10 cellular contexts compared by ENCODE assay signal in the genomic region with DNA sequence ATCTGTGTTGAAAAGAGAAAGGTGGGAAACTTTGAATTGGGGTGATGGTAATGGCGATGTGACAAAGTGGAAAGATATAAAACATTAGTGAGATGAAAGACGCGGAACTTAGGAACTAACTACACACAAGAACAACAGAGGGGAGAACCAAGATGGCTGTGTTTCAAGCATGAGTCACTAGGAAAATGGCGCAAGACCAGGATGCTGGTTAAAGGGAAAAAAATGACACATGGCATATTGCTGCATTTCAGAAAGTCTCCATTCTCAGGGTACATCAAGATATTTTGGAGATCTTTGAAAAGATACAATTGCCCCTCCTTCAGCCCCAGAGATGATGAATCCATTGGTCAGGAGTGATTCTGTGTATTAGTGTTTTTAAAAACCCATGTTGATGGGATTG.
DNase-seq lines count a peak whose midpoint lies in the region; ATAC-seq, FAIRE-seq and TF ChIP-seq lines count a peak whose summit lies in the region.
"Had no signal": no experiment of that assay in that cellular context is flagged by ENCODE, and none has a peak within 500 bp of the region (broad histone marks: within the 10 kb centered on the region; RNA-seq: fewer than 3 reads in every experiment).

No MANE protein-coding gene starts in this region.

- no peak overlapping the region for H3K9ac ChIP-seq in BLaER1 treated with 17β-estradiol and CSF1 and Interleukin-3, amounts not matched to agents 10 nM and 100 nM

- peaks cover 0 to 55% (median 26%) of the 10 kb centered on the region in 10 experiments; a peak in 15 of 20 replicates for H3K4me1 ChIP-seq in BLaER1 treated with 17β-estradiol and CSF1 and Interleukin-3, amounts not matched to agents 10 nM and 100 nM
- no peaks in the 10 kb centered on the region for H3K4me1 ChIP-seq in small intestine (ENCODE audit: control insufficient read depth in 2 of 2, insufficient read depth in 1 of 2, low read depth in 1 of 2, low read length in 1 of 2)

- H4K20me1 ChIP-seq in BLaER1 treated with 17β-estradiol and CSF1 and Interleukin-3, amounts not matched to agents 10 nM and 100 nM: no peaks in the 10 kb centered on the region

- no peaks in the 10 kb centered on the region for H3K36me3 ChIP-seq in BLaER1 treated with 17β-estradiol and CSF1 and Interleukin-3, amounts not matched to agents 10 nM and 100 nM
- no peaks in the 10 kb centered on the region for H3K36me3 ChIP-seq in small intestine (ENCODE audit: control insufficient read depth in 2 of 2, insufficient read depth in 2 of 2, low read length in 2 of 2)

- WGBS in small intestine, 3 donors: 93 to 97% (median 93%) methylated on average over 4 of the region's 4 CpGs

- H3K27ac ChIP-seq in BLaER1 treated with 17β-estradiol and CSF1 and Interleukin-3, amounts not matched to agents 10 nM and 100 nM: peak overlapping the region in 6 of 11 experiments; percentile 16 to 60 (median 42); a peak in 11 of 22 replicates
- H3K27ac ChIP-seq in coronary artery (no peak overlapping the region), small intestine (ENCODE audit: low read depth in 1 of 2, low read length in 1 of 2) (no peak overlapping the region)

- H3K27me3 ChIP-seq in BLaER1 treated with 17β-estradiol and CSF1 and Interleukin-3, amounts not matched to agents 10 nM and 100 nM: no peaks in the 10 kb centered on the region
- H3K27me3 ChIP-seq in small intestine (ENCODE audit: control insufficient read depth in 2 of 2, insufficient read depth in 2 of 2, low read length in 2 of 2): no peaks in the 10 kb centered on the region

- no peak for ATAC-seq in GM21447 (IDR thresholded peaks at IDR 0.05; ENCODE audit: unreplicated experiment)

- peak; percentile 80 for DNase-seq in LHCN-M2 (ENCODE audit: low read depth)
- DNase-seq in astrocyte of the hippocampus (ENCODE audit: low read depth, low spot score): peak; percentile 10
- DNase-seq in myocyte (ENCODE audit: low read depth): peak; percentile 16
- no peak for DNase-seq in coronary artery (ENCODE audit: low spot score)
- DNase-seq in superior temporal gyrus (ENCODE audit: extremely low spot score): no peak
- no peak for DNase-seq in small intestine
- DNase-seq: activated CD8-positive, alpha-beta memory T cell treated with anti-CD3 and anti-CD28 coated beads for 24 hours; NCI-H1436 treated with DMSO at 0.1 percent for 48 hours had no signal

- no peak for FAIRE-seq in small intestine (lab: Jason Lieb, UNC)

- peaks cover 0 to 13% (median 0%) of the 10 kb centered on the region in 11 experiments; a peak in 3 of 22 replicates for H3K9me3 ChIP-seq in BLaER1 treated with 17β-estradiol and CSF1 and Interleukin-3, amounts not matched to agents 10 nM and 100 nM (replicated peaks in 1 of 11)
- H3K9me3 ChIP-seq in small intestine (ENCODE audit: control insufficient read depth, low read depth): no peaks in the 10 kb centered on the region

- no peak for TF ChIP-seq CTCF in coronary artery (IDR thresholded peaks at IDR 0.05)

- H3K4me2 ChIP-seq in BLaER1 treated with 17β-estradiol and CSF1 and Interleukin-3, amounts not matched to agents 10 nM and 100 nM: peak overlapping the region in 9 of 11 experiments; percentile 28 to 83 (median 62); a peak in 17 of 22 replicates

- H3K4me3 ChIP-seq in BLaER1 treated with 17β-estradiol and CSF1 and Interleukin-3, amounts not matched to agents 10 nM and 100 nM: peak overlapping the region in 1 of 10 experiments; percentile 1; a peak in 1 of 20 replicates
- H3K4me3 ChIP-seq in coronary artery (no peak overlapping the region), small intestine (ENCODE audit: low read depth in 1 of 2, low read length in 2 of 2) (no peak overlapping the region)

Comparison
In these comparisons a context has a peak if more than half of its experiments do, and no peak if none do; other contexts are left out.
1. H3K27ac ChIP-seq: peak in BLaER1 treated with 17β-estradiol and CSF1 and Interleukin-3, amounts not matched to agents 10 nM and 100 nM (6 of 11); none in coronary artery (0 of 2) and small intestine (0 of 2).
2. DNase-seq: peak in LHCN-M2 (single experiment), astrocyte of the hippocampus (single experiment) and myocyte (single experiment); none in coronary artery (single experiment), superior temporal gyrus (single experiment) and small intestine (single experiment).